1 cellular context compared by ENCODE assay signal in the genomic region with DNA sequence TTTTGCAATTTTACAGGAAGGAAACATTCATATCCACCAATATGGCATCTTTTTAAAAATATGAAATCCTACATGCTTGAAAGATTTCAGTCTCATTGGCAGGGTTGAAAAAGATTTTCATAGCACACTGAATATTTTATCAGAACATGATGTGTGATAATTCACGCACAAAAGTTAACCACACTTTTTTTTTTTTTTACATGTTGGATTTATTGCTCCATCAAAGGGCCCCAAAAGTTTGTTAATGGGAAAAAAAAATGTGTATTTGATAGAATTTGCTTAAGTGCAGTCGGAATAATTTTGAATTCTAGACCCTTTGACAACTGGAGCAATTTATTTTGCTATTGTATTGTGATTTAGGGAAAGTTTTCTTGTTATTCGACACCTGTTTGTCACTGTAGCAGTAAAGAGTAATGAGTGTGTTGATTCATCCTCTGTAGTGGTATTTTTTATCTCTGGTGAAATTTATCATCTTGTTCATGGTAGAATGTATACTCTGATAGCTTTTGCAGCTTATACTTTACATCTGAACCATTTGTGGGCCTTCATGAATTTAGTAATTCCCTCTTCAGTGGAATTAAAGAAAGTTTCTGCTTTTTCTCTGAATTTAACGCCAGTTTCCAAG.
TF ChIP-seq lines count a peak whose summit lies in the region.

No MANE protein-coding gene starts in this region.

TF ChIP-seq in GM23338, 12 proteins besides CTCF, POLR2A, EP300 and RAD21 (continued from another document):
- TF ChIP-seq, protein P1, sequence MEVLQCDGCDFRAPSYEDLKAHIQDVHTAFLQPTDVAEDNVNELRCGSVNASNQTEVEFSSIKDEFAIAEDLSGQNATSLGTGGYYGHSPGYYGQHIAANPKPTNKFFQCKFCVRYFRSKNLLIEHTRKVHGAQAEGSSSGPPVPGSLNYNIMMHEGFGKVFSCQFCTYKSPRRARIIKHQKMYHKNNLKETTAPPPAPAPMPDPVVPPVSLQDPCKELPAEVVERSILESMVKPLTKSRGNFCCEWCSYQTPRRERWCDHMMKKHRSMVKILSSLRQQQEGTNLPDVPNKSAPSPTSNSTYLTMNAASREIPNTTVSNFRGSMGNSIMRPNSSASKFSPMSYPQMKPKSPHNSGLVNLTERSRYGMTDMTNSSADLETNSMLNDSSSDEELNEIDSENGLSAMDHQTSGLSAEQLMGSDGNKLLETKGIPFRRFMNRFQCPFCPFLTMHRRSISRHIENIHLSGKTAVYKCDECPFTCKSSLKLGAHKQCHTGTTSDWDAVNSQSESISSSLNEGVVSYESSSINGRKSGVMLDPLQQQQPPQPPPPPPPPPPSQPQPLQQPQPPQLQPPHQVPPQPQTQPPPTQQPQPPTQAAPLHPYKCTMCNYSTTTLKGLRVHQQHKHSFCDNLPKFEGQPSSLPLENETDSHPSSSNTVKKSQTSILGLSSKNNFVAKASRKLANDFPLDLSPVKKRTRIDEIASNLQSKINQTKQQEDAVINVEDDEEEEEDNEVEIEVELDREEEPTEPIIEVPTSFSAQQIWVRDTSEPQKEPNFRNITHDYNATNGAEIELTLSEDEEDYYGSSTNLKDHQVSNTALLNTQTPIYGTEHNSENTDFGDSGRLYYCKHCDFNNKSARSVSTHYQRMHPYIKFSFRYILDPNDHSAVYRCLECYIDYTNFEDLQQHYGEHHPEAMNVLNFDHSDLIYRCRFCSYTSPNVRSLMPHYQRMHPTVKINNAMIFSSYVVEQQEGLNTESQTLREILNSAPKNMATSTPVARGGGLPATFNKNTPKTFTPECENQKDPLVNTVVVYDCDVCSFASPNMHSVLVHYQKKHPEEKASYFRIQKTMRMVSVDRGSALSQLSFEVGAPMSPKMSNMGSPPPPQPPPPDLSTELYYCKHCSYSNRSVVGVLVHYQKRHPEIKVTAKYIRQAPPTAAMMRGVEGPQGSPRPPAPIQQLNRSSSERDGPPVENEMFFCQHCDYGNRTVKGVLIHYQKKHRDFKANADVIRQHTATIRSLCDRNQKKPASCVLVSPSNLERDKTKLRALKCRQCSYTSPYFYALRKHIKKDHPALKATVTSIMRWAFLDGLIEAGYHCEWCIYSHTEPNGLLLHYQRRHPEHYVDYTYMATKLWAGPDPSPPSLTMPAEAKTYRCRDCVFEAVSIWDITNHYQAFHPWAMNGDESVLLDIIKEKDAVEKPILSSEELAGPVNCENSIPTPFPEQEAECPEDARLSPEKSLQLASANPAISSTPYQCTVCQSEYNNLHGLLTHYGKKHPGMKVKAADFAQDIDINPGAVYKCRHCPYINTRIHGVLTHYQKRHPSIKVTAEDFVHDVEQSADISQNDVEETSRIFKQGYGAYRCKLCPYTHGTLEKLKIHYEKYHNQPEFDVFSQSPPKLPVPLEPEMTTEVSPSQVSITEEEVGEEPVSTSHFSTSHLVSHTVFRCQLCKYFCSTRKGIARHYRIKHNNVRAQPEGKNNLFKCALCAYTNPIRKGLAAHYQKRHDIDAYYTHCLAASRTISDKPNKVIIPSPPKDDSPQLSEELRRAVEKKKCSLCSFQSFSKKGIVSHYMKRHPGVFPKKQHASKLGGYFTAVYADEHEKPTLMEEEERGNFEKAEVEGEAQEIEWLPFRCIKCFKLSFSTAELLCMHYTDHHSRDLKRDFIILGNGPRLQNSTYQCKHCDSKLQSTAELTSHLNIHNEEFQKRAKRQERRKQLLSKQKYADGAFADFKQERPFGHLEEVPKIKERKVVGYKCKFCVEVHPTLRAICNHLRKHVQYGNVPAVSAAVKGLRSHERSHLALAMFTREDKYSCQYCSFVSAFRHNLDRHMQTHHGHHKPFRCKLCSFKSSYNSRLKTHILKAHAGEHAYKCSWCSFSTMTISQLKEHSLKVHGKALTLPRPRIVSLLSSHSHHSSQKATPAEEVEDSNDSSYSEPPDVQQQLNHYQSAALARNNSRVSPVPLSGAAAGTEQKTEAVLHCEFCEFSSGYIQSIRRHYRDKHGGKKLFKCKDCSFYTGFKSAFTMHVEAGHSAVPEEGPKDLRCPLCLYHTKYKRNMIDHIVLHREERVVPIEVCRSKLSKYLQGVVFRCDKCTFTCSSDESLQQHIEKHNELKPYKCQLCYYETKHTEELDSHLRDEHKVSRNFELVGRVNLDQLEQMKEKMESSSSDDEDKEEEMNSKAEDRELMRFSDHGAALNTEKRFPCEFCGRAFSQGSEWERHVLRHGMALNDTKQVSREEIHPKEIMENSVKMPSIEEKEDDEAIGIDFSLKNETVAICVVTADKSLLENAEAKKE (CRISPR knock-in tag; IDR thresholded peaks at IDR 0.05), result no peak
- no peak for TF ChIP-seq EZH2 (IDR thresholded peaks at IDR 0.05; ENCODE audit: low read depth, unreplicated experiment)
- TF ChIP-seq STAT1 (IDR thresholded peaks at IDR 0.05; ENCODE audit: unreplicated experiment), result no peak
- TF ChIP-seq, protein P2, sequence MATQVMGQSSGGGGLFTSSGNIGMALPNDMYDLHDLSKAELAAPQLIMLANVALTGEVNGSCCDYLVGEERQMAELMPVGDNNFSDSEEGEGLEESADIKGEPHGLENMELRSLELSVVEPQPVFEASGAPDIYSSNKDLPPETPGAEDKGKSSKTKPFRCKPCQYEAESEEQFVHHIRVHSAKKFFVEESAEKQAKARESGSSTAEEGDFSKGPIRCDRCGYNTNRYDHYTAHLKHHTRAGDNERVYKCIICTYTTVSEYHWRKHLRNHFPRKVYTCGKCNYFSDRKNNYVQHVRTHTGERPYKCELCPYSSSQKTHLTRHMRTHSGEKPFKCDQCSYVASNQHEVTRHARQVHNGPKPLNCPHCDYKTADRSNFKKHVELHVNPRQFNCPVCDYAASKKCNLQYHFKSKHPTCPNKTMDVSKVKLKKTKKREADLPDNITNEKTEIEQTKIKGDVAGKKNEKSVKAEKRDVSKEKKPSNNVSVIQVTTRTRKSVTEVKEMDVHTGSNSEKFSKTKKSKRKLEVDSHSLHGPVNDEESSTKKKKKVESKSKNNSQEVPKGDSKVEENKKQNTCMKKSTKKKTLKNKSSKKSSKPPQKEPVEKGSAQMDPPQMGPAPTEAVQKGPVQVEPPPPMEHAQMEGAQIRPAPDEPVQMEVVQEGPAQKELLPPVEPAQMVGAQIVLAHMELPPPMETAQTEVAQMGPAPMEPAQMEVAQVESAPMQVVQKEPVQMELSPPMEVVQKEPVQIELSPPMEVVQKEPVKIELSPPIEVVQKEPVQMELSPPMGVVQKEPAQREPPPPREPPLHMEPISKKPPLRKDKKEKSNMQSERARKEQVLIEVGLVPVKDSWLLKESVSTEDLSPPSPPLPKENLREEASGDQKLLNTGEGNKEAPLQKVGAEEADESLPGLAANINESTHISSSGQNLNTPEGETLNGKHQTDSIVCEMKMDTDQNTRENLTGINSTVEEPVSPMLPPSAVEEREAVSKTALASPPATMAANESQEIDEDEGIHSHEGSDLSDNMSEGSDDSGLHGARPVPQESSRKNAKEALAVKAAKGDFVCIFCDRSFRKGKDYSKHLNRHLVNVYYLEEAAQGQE (IDR thresholded peaks at IDR 0.05; ENCODE audit: unreplicated experiment), result no peak
- no peak for TF ChIP-seq NANOG (IDR thresholded peaks at IDR 0.05; ENCODE audit: borderline replicate concordance)
- no peak for TF ChIP-seq ZNF114 (CRISPR knock-in tag; IDR thresholded peaks at IDR 0.05)
- TF ChIP-seq JUNB (IDR thresholded peaks at IDR 0.05; ENCODE audit: unreplicated experiment), result no peak
- TF ChIP-seq EZH2phosphoT487 (IDR thresholded peaks at IDR 0.05; ENCODE audit: unreplicated experiment), result no peak
- TF ChIP-seq CREB1 (CRISPR knock-in tag; IDR thresholded peaks at IDR 0.05; ENCODE audit: low read depth), result no peak
